ENCODE assay signal across 13 cellular contexts in genomic region chr14:104075530-104076151, GRCh38. TPM values are rescaled to one million over a fixed set of nuclear protein-coding genes. Genes with fewer than 3 reads are reported as not detected.
DNase-seq lines count a peak whose midpoint lies in the region; ATAC-seq, FAIRE-seq and TF ChIP-seq lines count a peak whose summit lies in the region.
"Had no signal": no experiment of that assay in that cellular context is flagged by ENCODE, and none has a peak within 500 bp of the region (broad histone marks: within the 10 kb centered on the region; RNA-seq: fewer than 3 reads in every experiment).

No MANE protein-coding gene starts in this region.

- no peak for DNase-seq in CD4-positive, CD25-positive, alpha-beta regulatory T cell
- peak; percentile 45 for DNase-seq in SK-N-MC (ENCODE audit: low read depth, low spot score)
- no peak for DNase-seq in keratinocyte (ENCODE audit: low read depth, low spot score)
- no peak for DNase-seq in pons (ENCODE audit: low spot score)
- DNase-seq in CD1c-positive myeloid dendritic cell (ENCODE audit: extremely low spot score) = no peak
- DNase-seq: activated CD8-positive, alpha-beta memory T cell treated with anti-CD3 and anti-CD28 coated beads, Interleukin-2, amount 10 ng/mL, durations not matched to agents 7 days and 5 days; colonic mucosa had no signal

- no peaks in the 10 kb centered on the region for H3K36me3 Mint-ChIP-seq in CD4-positive, CD25-positive, alpha-beta regulatory T cell

- H3K9me3 Mint-ChIP-seq in CD4-positive, CD25-positive, alpha-beta regulatory T cell = peaks cover 0 to 15% (median 3%) of the 10 kb centered on the region in 7 donors

- H3K36me3 ChIP-seq in CD4-positive, CD25-positive, alpha-beta regulatory T cell (ENCODE audit: control insufficient read depth, insufficient read depth, low read length) = no peaks in the 10 kb centered on the region
- H3K36me3 ChIP-seq in SK-N-MC (ENCODE audit: insufficient read depth, low read length) (no peaks in the 10 kb centered on the region), keratinocyte (ENCODE audit: control insufficient read depth in 2 of 2, extremely low read depth in 1 of 2, insufficient read depth in 2 of 2, low read length in 2 of 2) (no peaks in the 10 kb centered on the region)
- H3K36me3 ChIP-seq: colonic mucosa had no signal

- dilution Hi-C loops in keratinocyte (cut with MboI; ENCODE audit: extremely low pct_ligation_motif_present, low sequenced_read_pairs) = no loop called here

- H3K79me2 ChIP-seq in keratinocyte (ENCODE audit: control insufficient read depth, insufficient read depth, low read length) = no peaks in the 10 kb centered on the region

- peak overlapping the region; percentile 6 to 23 (median 18) for H3K27ac Mint-ChIP-seq in CD4-positive, CD25-positive, alpha-beta regulatory T cell
- H3K27ac Mint-ChIP-seq: activated CD8-positive, alpha-beta memory T cell treated with anti-CD3 and anti-CD28 coated beads, Interleukin-2, amount 10 ng/mL, durations not matched to agents 7 days and 5 days had no signal

- H3K9ac ChIP-seq in SK-N-MC (ENCODE audit: insufficient read length) = no peak overlapping the region
- H3K9ac ChIP-seq in keratinocyte (ENCODE audit: control insufficient read depth, extremely low read depth, insufficient read depth, low read length) = no peak overlapping the region

- TF ChIP-seq CTCF in GM12875 (IDR thresholded peaks at IDR 0.05; ENCODE audit: borderline replicate concordance, insufficient read depth, low read depth, low read length) (peak; percentile 34; the same call in 1 of the 2 replicates), keratinocyte (optimal IDR thresholded peaks at IDR 0.05 in 1 of 3, IDR thresholded peaks at IDR 0.05 in 1 of 3, conservative IDR thresholded peaks at IDR 0.05 in 1 of 3; ENCODE audit: extremely low read depth in 1 of 3, insufficient read depth in 2 of 3, low read length in 3 of 3) (peak; percentile 30 to 42 (median 41))

- peaks cover 11% of the 10 kb centered on the region for H3K4me1 ChIP-seq in CD4-positive, CD25-positive, alpha-beta regulatory T cell (ENCODE audit: control insufficient read depth, insufficient read depth, low read length, poor library complexity, severe bottlenecking)
- no peaks in the 10 kb centered on the region for H3K4me1 ChIP-seq in keratinocyte (ENCODE audit: control insufficient read depth, extremely low read depth, insufficient read depth, low read length)

- no peak overlapping the region for H3K27ac ChIP-seq in CD4-positive, CD25-positive, alpha-beta regulatory T cell (ENCODE audit: insufficient read depth, low read length, poor library complexity, severe bottlenecking)
- H3K27ac ChIP-seq in SK-N-MC = no peak overlapping the region
- H3K27ac ChIP-seq in keratinocyte (ENCODE audit: control insufficient read depth, insufficient read depth, low read length) = no peak overlapping the region
- H3K27ac ChIP-seq: colonic mucosa had no signal

- no peak overlapping the region for H3K4me2 ChIP-seq in keratinocyte (ENCODE audit: control insufficient read depth, extremely low read depth, insufficient read depth, low read depth, low read length)

- no peak overlapping the region for H2AFZ ChIP-seq in keratinocyte (ENCODE audit: control insufficient read depth, low read length)

- no peaks in the 10 kb centered on the region for H3K9me1 ChIP-seq in keratinocyte (ENCODE audit: control insufficient read depth, extremely low read depth, insufficient read depth, low read length)

- no peaks in the 10 kb centered on the region for H4K20me1 ChIP-seq in keratinocyte (ENCODE audit: control insufficient read depth, extremely low read depth, insufficient read depth, low read length)

- no peak overlapping the region for H3K4me3 ChIP-seq in CD4-positive, CD25-positive, alpha-beta regulatory T cell (ENCODE audit: low read depth, low read length)
- H3K4me3 ChIP-seq in GM12875 (ENCODE audit: low read depth, low read length) (no peak overlapping the region), SK-N-MC (no peak overlapping the region), keratinocyte (ENCODE audit: control insufficient read depth in 2 of 3, extremely low read depth in 1 of 3, insufficient read depth in 2 of 3, low read depth in 1 of 3, low read length in 3 of 3) (no peak overlapping the region)
- H3K4me3 ChIP-seq: colonic mucosa had no signal

- H3K9me3 ChIP-seq in CD4-positive, CD25-positive, alpha-beta regulatory T cell (ENCODE audit: control insufficient read depth in 2 of 2, low read length in 2 of 2) = peaks cover 5 to 6% of the 10 kb centered on the region in 2 experiments
- H3K9me3 ChIP-seq in SK-N-MC (ENCODE audit: low read depth, low read length) (no peaks in the 10 kb centered on the region), keratinocyte (ENCODE audit: control insufficient read depth, low read depth, low read length) (no peaks in the 10 kb centered on the region)
- H3K9me3 ChIP-seq: colonic mucosa had no signal

- no peaks in the 10 kb centered on the region for H3K27me3 Mint-ChIP-seq in CD4-positive, CD25-positive, alpha-beta regulatory T cell

- H3K27me3 ChIP-seq in CD4-positive, CD25-positive, alpha-beta regulatory T cell (ENCODE audit: control insufficient read depth, insufficient read depth, low read length) = no peaks in the 10 kb centered on the region
- H3K27me3 ChIP-seq in keratinocyte (ENCODE audit: control insufficient read depth, extremely low read depth, insufficient read depth, low read length) = peaks cover 3% of the 10 kb centered on the region
- H3K27me3 ChIP-seq: colonic mucosa had no signal

- H3K4me3 Mint-ChIP-seq in CD4-positive, CD25-positive, alpha-beta regulatory T cell = peak overlapping the region in 1 of 4 donors; percentile 88
- H3K4me3 Mint-ChIP-seq: activated CD8-positive, alpha-beta memory T cell treated with anti-CD3 and anti-CD28 coated beads, Interleukin-2, amount 10 ng/mL, durations not matched to agents 7 days and 5 days had no signal

- peaks cover 5 to 34% (median 21%) of the 10 kb centered on the region in 4 donors for H3K4me1 Mint-ChIP-seq in CD4-positive, CD25-positive, alpha-beta regulatory T cell

- ATAC-seq in CD4-positive, CD25-positive, alpha-beta regulatory T cell (ENCODE audit: low read depth in 2 of 2) = no peak
- ATAC-seq in HG02852 (IDR thresholded peaks at IDR 0.05; ENCODE audit: unreplicated experiment) = no peak
- no peak for ATAC-seq in GM19324 (IDR thresholded peaks at IDR 0.05; ENCODE audit: low FRiP score, unreplicated experiment)
- ATAC-seq: activated CD8-positive, alpha-beta memory T cell treated with anti-CD3 and anti-CD28 coated beads, Interleukin-2, amount 10 ng/mL, durations not matched to agents 7 days and 5 days had no signal

- peak; percentile 9 for FAIRE-seq in keratinocyte (lab: Jason Lieb, UNC)
- FAIRE-seq: GM12891, HTR-8/SVneo had no signal

RNA-seq across cellular contexts. Expression of gene ASPG, which starts 9.9 kb away (rescaled TPM):
- total RNA-seq in CD4-positive, CD25-positive, alpha-beta regulatory T cell = not detected
- not detected for polyA plus RNA-seq in CD4-positive, CD25-positive, alpha-beta regulatory T cell
- 0.02 to 0.40 TPM (median 0.10 TPM) in 3 replicates for polyA plus RNA-seq in keratinocyte
- polyA plus RNA-seq in keratinocyte (2011; ENCODE audit: low read depth) = not detected
- polyA plus RNA-seq in keratinocyte (2011; cell fraction: cytosol; rRNA removed) = 0.04 TPM in 1 of 2 replicates, not detected in the other
- polyA plus RNA-seq in keratinocyte (2011; cell fraction: nucleus; rRNA removed) = 0.06 and 0.12 TPM in 2 replicates
- 1.4 TPM in 1 of 2 replicates, not detected in the other for polyA plus RNA-seq in keratinocyte (2012; ENCODE audit: low replicate concordance)
- not detected in 3 replicates for polyA minus RNA-seq in keratinocyte
- not detected for polyA minus RNA-seq in keratinocyte (2011; cell fraction: cytosol; rRNA and poly(A)+ RNA removed)
- 0.11 TPM in 1 of 2 replicates, not detected in the other for polyA minus RNA-seq in keratinocyte (2011; cell fraction: nucleus; rRNA and poly(A)+ RNA removed)
- total RNA-seq: activated CD8-positive, alpha-beta memory T cell treated with anti-CD3 and anti-CD28 coated beads, Interleukin-2, amount 10 ng/mL, durations not matched to agents 7 days and 5 days; H4 had no signal
